In genomic region chr6:13814176-13814937, GRCh38 we compare ENCODE assay signal across 1 cellular context.
A peak's percentile ranks its signal among the peaks of the same experiment; 100 is the strongest.
TF ChIP-seq lines count a peak whose summit lies in the region.

MCUR1 (minus strand) TSS chr6:13814557; CDS start chr6:13814429, 128 bp downstream.

TF ChIP-seq in HepG2, 621 proteins besides CTCF, POLR2A, EP300 and RAD21 (continued from another document and continues in another):
- TF ChIP-seq MLXIP (CRISPR knock-in tag; IDR thresholded peaks at IDR 0.05; ENCODE audit: borderline replicate concordance): peak; percentile 73
- no peak; the same call in 1 of the 2 replicates for TF ChIP-seq ZNF569 (CRISPR knock-in tag; IDR thresholded peaks at IDR 0.05; ENCODE audit: borderline replicate concordance)
- no peak for TF ChIP-seq ATF5 (CRISPR knock-in tag; IDR thresholded peaks at IDR 0.05; ENCODE audit: low read depth)
- TF ChIP-seq FOXP1 (IDR thresholded peaks at IDR 0.05): no peak
- 0 out of 2 replicates have a peak, but pooled peaks have one; percentile 6 for TF ChIP-seq FOXP1 (CRISPR knock-in tag; IDR thresholded peaks at IDR 0.05)
- no peak; the same call in 1 of the 2 replicates for TF ChIP-seq NFYC (CRISPR knock-in tag; IDR thresholded peaks at IDR 0.05)
- no peak for TF ChIP-seq GTF3A (CRISPR knock-in tag; conservative IDR thresholded peaks at IDR 0.05)
- peak; percentile 86; the same call in 1 of the 2 replicates for TF ChIP-seq KLF13 (CRISPR knock-in tag; IDR thresholded peaks at IDR 0.05)
- TF ChIP-seq ATAD3A (CRISPR knock-in tag; IDR thresholded peaks at IDR 0.05): no peak; the same call in 1 of the 2 replicates
- TF ChIP-seq PRMT3 (CRISPR knock-in tag; IDR thresholded peaks at IDR 0.05; ENCODE audit: borderline replicate concordance, low read depth): peak; percentile 33; the same call in 1 of the 2 replicates
- TF ChIP-seq TBL1XR1 (IDR thresholded peaks at IDR 0.05; ENCODE audit: borderline replicate concordance, low read length, partially characterized antibody): peak; percentile 26
- TF ChIP-seq ZKSCAN1 (IDR thresholded peaks at IDR 0.05; ENCODE audit: low read length): no peak
- TF ChIP-seq ZNF468 (CRISPR knock-in tag; IDR thresholded peaks at IDR 0.05): peak; percentile 92
- TF ChIP-seq HNRNPLL (IDR thresholded peaks at IDR 0.05; ENCODE audit: low read depth, low read length, poor library complexity, severe bottlenecking): peak; percentile 49
- no peak for TF ChIP-seq ZNF572 (CRISPR knock-in tag; IDR thresholded peaks at IDR 0.05)
- TF ChIP-seq DPF2 (CRISPR knock-in tag; IDR thresholded peaks at IDR 0.05; ENCODE audit: borderline replicate concordance, low read depth): peak; percentile 33; the same call in 1 of the 2 replicates
- no peak for TF ChIP-seq GPBP1L1 (CRISPR knock-in tag; IDR thresholded peaks at IDR 0.05)
- TF ChIP-seq HNF1A (IDR thresholded peaks at IDR 0.05; ENCODE audit: low read depth): no peak
- TF ChIP-seq HNF1A (CRISPR knock-in tag; IDR thresholded peaks at IDR 0.05; ENCODE audit: borderline replicate concordance): peak; percentile 74
- no peak for TF ChIP-seq ATM (IDR thresholded peaks at IDR 0.05; ENCODE audit: borderline replicate concordance)
- TF ChIP-seq UBTF (CRISPR knock-in tag; IDR thresholded peaks at IDR 0.05): peak; percentile 92; the same call in 1 of the 2 replicates
- TF ChIP-seq NBN (conservative IDR thresholded peaks at IDR 0.05): no peak
- 0 out of 2 replicates have a peak, but pooled peaks have one; percentile 13 for TF ChIP-seq CBFB (CRISPR knock-in tag; IDR thresholded peaks at IDR 0.05)
- no peak for TF ChIP-seq TP53 (CRISPR knock-in tag; conservative IDR thresholded peaks at IDR 0.05)
- TF ChIP-seq ZNF7 (CRISPR knock-in tag; IDR thresholded peaks at IDR 0.05): no peak
- TF ChIP-seq CENPX (CRISPR knock-in tag; IDR thresholded peaks at IDR 0.05): no peak
- TF ChIP-seq RORA (CRISPR knock-in tag; IDR thresholded peaks at IDR 0.05): no peak
- TF ChIP-seq HDAC6 (IDR thresholded peaks at IDR 0.05; ENCODE audit: low read depth, low read length): no peak
- no peak for TF ChIP-seq NFE2 (CRISPR knock-in tag; IDR thresholded peaks at IDR 0.05)
- no peak for TF ChIP-seq SCMH1 (CRISPR knock-in tag; IDR thresholded peaks at IDR 0.05; ENCODE audit: borderline replicate concordance)
- no peak for TF ChIP-seq MZF1 (CRISPR knock-in tag; IDR thresholded peaks at IDR 0.05; ENCODE audit: borderline replicate concordance)
- no peak; the same call in 1 of the 2 replicates for TF ChIP-seq RXRA (CRISPR knock-in tag; IDR thresholded peaks at IDR 0.05)
- no peak for TF ChIP-seq ZNF557 (CRISPR knock-in tag; IDR thresholded peaks at IDR 0.05)
- TF ChIP-seq ZMYM3 (CRISPR knock-in tag; IDR thresholded peaks at IDR 0.05): no peak
- peak; percentile 2; the same call in 1 of the 2 replicates for TF ChIP-seq HDAC1 (CRISPR knock-in tag; IDR thresholded peaks at IDR 0.05)
- no peak; the same call in 1 of the 2 replicates for TF ChIP-seq JDP2 (CRISPR knock-in tag; IDR thresholded peaks at IDR 0.05; ENCODE audit: borderline replicate concordance)
- TF ChIP-seq ZNF549 (CRISPR knock-in tag; IDR thresholded peaks at IDR 0.05): peak; percentile 81; the same call in 1 of the 2 replicates
- TF ChIP-seq HOMEZ (CRISPR knock-in tag; IDR thresholded peaks at IDR 0.05; ENCODE audit: low read depth): no peak; the same call in 1 of the 2 replicates
- no peak for TF ChIP-seq SMARCE1 (IDR thresholded peaks at IDR 0.05; ENCODE audit: borderline replicate concordance)
- no peak; a peak in 1 of 4 replicates for TF ChIP-seq REST (IDR thresholded peaks at IDR 0.05; ENCODE audit: borderline replicate concordance in 1 of 2, low read depth in 1 of 2, low read length in 2 of 2)
- no peak for TF ChIP-seq ZNF256 (CRISPR knock-in tag; conservative IDR thresholded peaks at IDR 0.05)
- no peak for TF ChIP-seq ZNF704 (CRISPR knock-in tag; IDR thresholded peaks at IDR 0.05; ENCODE audit: borderline replicate concordance)
- no peak for TF ChIP-seq GATAD2A (CRISPR knock-in tag; IDR thresholded peaks at IDR 0.05)
- no peak for TF ChIP-seq IKZF5 (CRISPR knock-in tag; IDR thresholded peaks at IDR 0.05)
- no peak for TF ChIP-seq ZNF382 (CRISPR knock-in tag; IDR thresholded peaks at IDR 0.05; ENCODE audit: borderline replicate concordance)
- no peak for TF ChIP-seq TARDBP (CRISPR knock-in tag; IDR thresholded peaks at IDR 0.05)
- TF ChIP-seq ZSCAN9 (CRISPR knock-in tag; IDR thresholded peaks at IDR 0.05; ENCODE audit: borderline replicate concordance): no peak
